ENCODE assay signal across 23 cellular contexts in the genomic region with DNA sequence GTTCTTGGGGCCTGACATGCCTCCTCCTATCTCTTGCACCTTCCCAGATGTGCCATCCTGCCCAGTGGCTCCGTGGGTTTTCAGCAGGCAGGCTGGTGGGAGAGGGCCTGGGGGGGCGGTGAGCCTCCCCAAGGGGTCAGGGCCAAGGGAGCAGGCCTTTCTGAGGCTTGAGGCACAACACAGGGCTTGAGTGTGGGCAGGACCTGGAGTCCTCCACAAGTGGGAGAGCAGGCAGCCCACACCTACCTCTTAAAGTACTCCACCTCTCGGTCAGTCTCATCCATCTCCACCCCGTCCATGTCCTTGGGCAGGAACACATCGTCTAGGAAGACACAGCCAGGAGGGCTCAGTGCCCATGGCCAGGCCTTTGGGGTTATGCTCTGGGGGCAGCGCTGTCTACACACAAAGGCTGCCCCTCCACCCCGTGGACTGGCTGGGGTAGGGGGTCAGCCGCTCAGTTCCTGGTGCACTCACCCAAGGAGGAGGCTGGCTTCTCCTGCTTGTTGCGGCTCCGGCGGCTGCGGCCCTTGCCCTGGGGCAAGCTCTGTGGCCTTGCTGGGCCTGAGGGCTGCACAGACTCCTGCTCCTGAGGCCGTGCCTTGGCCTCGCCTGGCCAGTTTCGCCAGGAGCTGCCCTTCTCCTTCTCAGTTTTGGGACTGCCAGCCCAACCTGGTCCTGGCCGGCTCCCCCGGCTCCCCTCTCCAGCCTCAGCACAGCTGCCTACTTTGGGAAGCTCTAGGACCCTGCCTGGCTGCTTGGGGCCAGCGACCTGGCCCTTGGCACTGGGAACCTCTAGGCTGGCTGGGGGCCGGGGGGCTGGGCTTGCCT.
"Had no signal": no experiment of that assay in that cellular context is flagged by ENCODE, and none has a peak within 500 bp of the region (broad histone marks: within the 10 kb centered on the region; RNA-seq: fewer than 3 reads in every experiment).

No MANE protein-coding gene starts in this region.

- H3K4me1 Mint-ChIP-seq: mesothelial cell of epicardium had no signal

- H3K27ac ChIP-seq: esophagus muscularis mucosa, neutrophil, parathyroid adenoma, suprapubic skin, transverse colon, vagina had no signal

- DNase-seq: activated B cell treated with CpG ODN at 0.5 μM for 24 hours; activated CD4-positive, alpha-beta T cell treated with anti-CD3 and anti-CD28 coated beads for 48 hours; activated CD8-positive, alpha-beta memory T cell treated with anti-CD3 and anti-CD28 coated beads, Interleukin-2, amount 50 U/mL, for 4 hours; activated CD8-positive, alpha-beta T cell treated with anti-CD3 and anti-CD28 coated beads, Interleukin-2, amount 10 ng/mL, durations not matched to agents 7 days and 5 days; activated effector memory CD4-positive, alpha-beta T cell treated with anti-CD3 and anti-CD28 coated beads, Interleukin-2, amount 50 U/mL, for 16 hours; activated T-cell treated with anti-CD3 and anti-CD28 coated beads, Interleukin-2, amount 50 U/mL, for 72 hours; effector CD8-positive, alpha-beta T cell; stimulated activated CD4-positive, alpha-beta T cell treated with anti-CD3 and anti-CD28 coated beads, Interleukin-15, amount 100 ng/mL, for 24 hours; stimulated activated CD4-positive, alpha-beta T cell treated with anti-CD3 and anti-CD28 coated beads, Interleukin-2, amount 100 ng/mL, for 48 hours; stimulated activated naive CD8-positive, alpha-beta T cell treated with anti-CD3 and anti-CD28 coated beads, Interleukin-15, amount 100 ng/mL, for 72 hours; transverse colon had no signal

- H3K36me3 Mint-ChIP-seq: activated naive CD4-positive, alpha-beta T cell treated with anti-CD3 and anti-CD28 coated beads, Interleukin-2, amount 50 U/mL, for 24 hours; natural killer cell treated with Interleukin-12 subunit alpha and Interleukin-12 subunit beta and Interleukin-15 and Interleukin-18, amount 100 ng/mL, for 72 hours had no signal

- H3K27me3 Mint-ChIP-seq: activated B cell treated with CpG ODN at 0.5 μM for 24 hours; activated naive CD4-positive, alpha-beta T cell treated with anti-CD3 and anti-CD28 coated beads, Interleukin-2, amount 50 U/mL, for 24 hours; dendritic cell treated with granulocyte-macrophage colony-stimulating factor and Interleukin-4, amounts not matched to agents 40 ng/mL and 50 ng/mL, for 4 days; natural killer cell treated with Interleukin-12 subunit alpha and Interleukin-12 subunit beta and Interleukin-15 and Interleukin-18, amount 100 ng/mL, for 72 hours; stimulated activated naive CD8-positive, alpha-beta T cell treated with anti-CD3 and anti-CD28 coated beads, Interleukin-15, amount 100 ng/mL, for 72 hours had no signal

- H3K4me3 Mint-ChIP-seq: activated B cell treated with CpG ODN at 0.5 μM for 24 hours; activated CD8-positive, alpha-beta T cell treated with anti-CD3 and anti-CD28 coated beads, Interleukin-2, amount 10 ng/mL, durations not matched to agents 7 days and 5 days; activated naive CD4-positive, alpha-beta T cell treated with anti-CD3 and anti-CD28 coated beads, Interleukin-2, amount 50 U/mL, for 24 hours; activated T-cell treated with anti-CD3 and anti-CD28 coated beads, Interleukin-2, amount 50 U/mL, for 72 hours; dendritic cell treated with granulocyte-macrophage colony-stimulating factor and Interleukin-4, amounts not matched to agents 40 ng/mL and 50 ng/mL, for 4 days; mesothelial cell of epicardium; natural killer cell treated with Interleukin-12 subunit alpha and Interleukin-12 subunit beta and Interleukin-15 and Interleukin-18, amount 100 ng/mL, for 72 hours; stimulated activated naive CD8-positive, alpha-beta T cell treated with anti-CD3 and anti-CD28 coated beads, Interleukin-15, amount 100 ng/mL, for 72 hours; T-helper 2 cell treated with Interferon-gamma antibody and Interleukin-4, amounts not matched to agents 5 μg/mL and 100 μg/mL, for 36 hours had no signal

- H3K9me3 Mint-ChIP-seq: activated B cell treated with CpG ODN at 0.5 μM for 24 hours; activated naive CD4-positive, alpha-beta T cell treated with anti-CD3 and anti-CD28 coated beads, Interleukin-2, amount 50 U/mL, for 24 hours; activated T-cell treated with anti-CD3 and anti-CD28 coated beads, Interleukin-2, amount 50 U/mL, for 72 hours; dendritic cell treated with granulocyte-macrophage colony-stimulating factor and Interleukin-4, amounts not matched to agents 40 ng/mL and 50 ng/mL, for 4 days; mesothelial cell of epicardium; natural killer cell treated with Interleukin-12 subunit alpha and Interleukin-12 subunit beta and Interleukin-15 and Interleukin-18, amount 100 ng/mL, for 72 hours; stimulated activated naive CD8-positive, alpha-beta T cell treated with anti-CD3 and anti-CD28 coated beads, Interleukin-15, amount 100 ng/mL, for 72 hours; T-helper 2 cell treated with Interferon-gamma antibody and Interleukin-4, amounts not matched to agents 5 μg/mL and 100 μg/mL, for 36 hours had no signal

- H3K4me3 ChIP-seq: esophagus muscularis mucosa, lung, skin epidermis, suprapubic skin, transverse colon, vagina had no signal

- H3K4me1 ChIP-seq: parathyroid adenoma, vagina had no signal

- H3K27me3 ChIP-seq: esophagus muscularis mucosa, neutrophil, suprapubic skin, transverse colon, vagina had no signal

- H3K27ac Mint-ChIP-seq: activated B cell treated with CpG ODN at 0.5 μM for 24 hours; activated CD8-positive, alpha-beta T cell treated with anti-CD3 and anti-CD28 coated beads, Interleukin-2, amount 10 ng/mL, durations not matched to agents 7 days and 5 days; activated T-cell treated with anti-CD3 and anti-CD28 coated beads, Interleukin-2, amount 50 U/mL, for 72 hours; dendritic cell treated with granulocyte-macrophage colony-stimulating factor and Interleukin-4, amounts not matched to agents 40 ng/mL and 50 ng/mL, for 4 days; mesothelial cell of epicardium; natural killer cell treated with Interleukin-12 subunit alpha and Interleukin-12 subunit beta and Interleukin-15 and Interleukin-18, amount 100 ng/mL, for 72 hours; T-helper 2 cell treated with Interferon-gamma antibody and Interleukin-4, amounts not matched to agents 5 μg/mL and 100 μg/mL, for 36 hours had no signal

- H3K9me3 ChIP-seq: esophagus muscularis mucosa, neutrophil, suprapubic skin, transverse colon, vagina had no signal

- ATAC-seq: activated CD8-positive, alpha-beta T cell treated with anti-CD3 and anti-CD28 coated beads, Interleukin-2, amount 10 ng/mL, durations not matched to agents 7 days and 5 days; activated T-cell treated with anti-CD3 and anti-CD28 coated beads, Interleukin-2, amount 50 U/mL, for 72 hours; natural killer cell treated with Interleukin-12 subunit alpha and Interleukin-12 subunit beta and Interleukin-15 and Interleukin-18, amount 100 ng/mL, for 72 hours; stimulated activated naive CD8-positive, alpha-beta T cell treated with anti-CD3 and anti-CD28 coated beads, Interleukin-15, amount 100 ng/mL, for 72 hours had no signal
